Comparison of ENCODE assay signal across 27 cellular contexts in genomic region chr10:18099420-18099819, GRCh38. TPM values are rescaled to one million over a fixed set of nuclear protein-coding genes. Genes with fewer than 3 reads are reported as not detected.
"Had no signal": no experiment of that assay in that cellular context is flagged by ENCODE, and none has a peak within 500 bp of the region (broad histone marks: within the 10 kb centered on the region; RNA-seq: fewer than 3 reads in every experiment).

No MANE protein-coding gene starts in this region.

- H3K4me1 ChIP-seq: Peyer's patch, SJCRH30 had no signal

- H3K9me3 Mint-ChIP-seq: activated B cell treated with CpG ODN at 0.5 μM for 24 hours; activated CD4-positive, alpha-beta T cell treated with anti-CD3 and anti-CD28 coated beads, Interleukin-2, amount 10 ng/mL, durations not matched to agents 24 days and 14 days; activated T-cell treated with anti-CD3 and anti-CD28 coated beads, Interleukin-2, amount 50 U/mL, for 24 hours; brain had no signal

- H3K9me3 ChIP-seq: Peyer's patch, SJCRH30 had no signal

- H3K4me3 ChIP-seq: Peyer's patch, SJCRH30 had no signal

- DNase-seq: activated B cell treated with CpG ODN at 0.5 μM for 24 hours; activated CD4-positive, alpha-beta T cell treated with anti-CD3 and anti-CD28 coated beads for 1 hour; activated CD4-positive, alpha-beta T cell treated with anti-CD3 and anti-CD28 coated beads, Interleukin-2, amount 10 ng/mL, durations not matched to agents 24 days and 14 days; activated CD4-positive, alpha-beta T cell treated with anti-CD3 and anti-CD28 coated beads, Interleukin-2, amount 50 U/mL, for 48 hours; activated CD8-positive, alpha-beta memory T cell treated with anti-CD3 and anti-CD28 coated beads, Interleukin-2, amount 10 ng/mL, durations not matched to agents 7 days and 5 days; activated effector memory CD4-positive, alpha-beta T cell treated with anti-CD3 and anti-CD28 coated beads, Interleukin-2, amount 50 U/mL, for 16 hours; activated naive CD4-positive, alpha-beta T cell treated with Interleukin-2 at 50 U/mL for 16 hours; activated T-cell treated with anti-CD3 and anti-CD28 coated beads, Interleukin-2, amount 50 U/mL, for 24 hours; Kasumi-1; KBM-7; NCI-H1092; NCI-H1417; NCI-H1930; NCI-H2171; NCI-H2227 treated with DMSO at 0.1 percent for 48 hours; NCI-H446 treated with DMSO at 0.1 percent for 48 hours; NCI-H526 treated with DMSO at 0.1 percent for 48 hours; NCI-H82; NK-92 treated with Interleukin-12 subunit alpha and Interleukin-12 subunit beta, amount 100 ng/mL, for 24 hours; Peyer's patch; Right ventricle myocardium superior; SJCRH30; T-helper 17 cell; T-helper 9 cell had no signal

- ATAC-seq: activated CD8-positive, alpha-beta memory T cell treated with anti-CD3 and anti-CD28 coated beads, Interleukin-2, amount 10 ng/mL, durations not matched to agents 7 days and 5 days; T-helper 17 cell had no signal

- H3K27me3 Mint-ChIP-seq: activated B cell treated with CpG ODN at 0.5 μM for 24 hours; activated CD4-positive, alpha-beta T cell treated with anti-CD3 and anti-CD28 coated beads, Interleukin-2, amount 10 ng/mL, durations not matched to agents 24 days and 14 days; activated CD8-positive, alpha-beta memory T cell treated with anti-CD3 and anti-CD28 coated beads, Interleukin-2, amount 10 ng/mL, durations not matched to agents 7 days and 5 days; activated T-cell treated with anti-CD3 and anti-CD28 coated beads, Interleukin-2, amount 50 U/mL, for 24 hours had no signal

- H3K27ac ChIP-seq: Peyer's patch, RWPE1, SJCRH30 had no signal

- H3K27me3 ChIP-seq: Peyer's patch, SJCRH30 had no signal

- H3K27ac Mint-ChIP-seq: activated B cell treated with CpG ODN at 0.5 μM for 24 hours; activated CD4-positive, alpha-beta T cell treated with anti-CD3 and anti-CD28 coated beads, Interleukin-2, amount 10 ng/mL, durations not matched to agents 24 days and 14 days; activated CD8-positive, alpha-beta memory T cell treated with anti-CD3 and anti-CD28 coated beads, Interleukin-2, amount 10 ng/mL, durations not matched to agents 7 days and 5 days; activated naive CD8-positive, alpha-beta T cell; activated T-cell treated with anti-CD3 and anti-CD28 coated beads, Interleukin-2, amount 50 U/mL, for 24 hours; brain; T-helper 17 cell had no signal

- H3K4me1 Mint-ChIP-seq: activated B cell treated with CpG ODN at 0.5 μM for 24 hours; activated CD4-positive, alpha-beta T cell treated with anti-CD3 and anti-CD28 coated beads, Interleukin-2, amount 10 ng/mL, durations not matched to agents 24 days and 14 days; activated CD8-positive, alpha-beta memory T cell treated with anti-CD3 and anti-CD28 coated beads, Interleukin-2, amount 10 ng/mL, durations not matched to agents 7 days and 5 days; brain; T-helper 17 cell had no signal

- H3K36me3 ChIP-seq: Peyer's patch, SJCRH30 had no signal

- H3K36me3 Mint-ChIP-seq: activated CD8-positive, alpha-beta memory T cell treated with anti-CD3 and anti-CD28 coated beads, Interleukin-2, amount 10 ng/mL, durations not matched to agents 7 days and 5 days; activated naive CD8-positive, alpha-beta T cell; brain had no signal

- H3K4me3 Mint-ChIP-seq: activated B cell treated with CpG ODN at 0.5 μM for 24 hours; activated CD4-positive, alpha-beta T cell treated with anti-CD3 and anti-CD28 coated beads, Interleukin-2, amount 10 ng/mL, durations not matched to agents 24 days and 14 days; activated CD8-positive, alpha-beta memory T cell treated with anti-CD3 and anti-CD28 coated beads, Interleukin-2, amount 10 ng/mL, durations not matched to agents 7 days and 5 days; activated naive CD8-positive, alpha-beta T cell; activated T-cell treated with anti-CD3 and anti-CD28 coated beads, Interleukin-2, amount 50 U/mL, for 24 hours; brain; T-helper 17 cell had no signal

RNA-seq across cellular contexts. Expression of gene CACNB2, which starts 40.8 kb away (rescaled TPM):
- total RNA-seq: activated B cell treated with CpG ODN at 0.5 μM for 24 hours; activated CD4-positive, alpha-beta T cell treated with anti-CD3 and anti-CD28 coated beads, Interleukin-2, amount 10 ng/mL, durations not matched to agents 24 days and 14 days; activated CD8-positive, alpha-beta memory T cell treated with anti-CD3 and anti-CD28 coated beads, Interleukin-2, amount 10 ng/mL, durations not matched to agents 7 days and 5 days; T-helper 17 cell had no signal
